Comparison of ENCODE assay signal across 20 cellular contexts in the genomic region with DNA sequence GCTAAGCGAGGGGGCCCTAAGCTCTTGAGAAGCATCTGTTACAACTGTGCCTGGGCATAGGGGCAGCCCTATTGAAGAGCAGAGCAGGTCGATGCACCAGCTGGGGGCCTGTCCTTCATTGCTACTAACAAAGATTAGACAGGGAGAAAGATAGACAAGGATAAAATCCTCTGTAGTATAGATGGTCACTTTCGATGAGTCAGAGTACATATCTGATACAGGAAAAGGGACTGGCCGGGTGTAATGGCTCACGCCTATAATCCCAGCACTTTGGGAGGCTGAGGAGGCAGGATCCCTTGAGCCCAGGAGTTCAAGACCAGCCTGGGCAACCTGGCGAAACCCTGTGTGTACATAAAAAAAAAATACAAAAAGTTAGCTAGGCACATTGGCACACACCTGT. TPM values are rescaled to one million over a fixed set of nuclear protein-coding genes. Genes with fewer than 3 reads are reported as not detected.
DNase-seq lines count a peak whose midpoint lies in the region; ATAC-seq and TF ChIP-seq lines count a peak whose summit lies in the region.
"Had no signal": no experiment of that assay in that cellular context is flagged by ENCODE, and none has a peak within 500 bp of the region (broad histone marks: within the 10 kb centered on the region; RNA-seq: fewer than 3 reads in every experiment).

No MANE protein-coding gene starts in this region.

- WGBS in right cardiac atrium: 83% methylated on average over 6 of the region's 6 CpGs

- intact Hi-C loops in right cardiac atrium (cut with DNase I) (no loop called here), left ventricle myocardium superior (cut with micrococcal nuclease) (no loop called here)
- intact Hi-C loops in activated CD4-positive, alpha-beta memory T cell treated with anti-CD3 and anti-CD28 coated beads for 36 hours (cut with micrococcal nuclease): no loop called here

- no peak for DNase-seq in right cardiac atrium
- no peak for DNase-seq in left ventricle myocardium superior
- DNase-seq in RWPE1 (ENCODE audit: low spot score): no peak
- peak; percentile 22 for DNase-seq in osteoblast (ENCODE audit: insufficient read length, low spot score, missing footprints)
- DNase-seq in NCI-H1930 (lab: John Stamatoyannopoulos, UW): no peak
- DNase-seq in activated CD4-positive, alpha-beta memory T cell treated with anti-CD3 and anti-CD28 coated beads for 36 hours: no peak
- DNase-seq: CD8-positive, alpha-beta T cell; DND-41; H7; MG63; NCI-H1436; NCI-H187 treated with DMSO at 0.1 percent for 48 hours; NCI-H2227 treated with DMSO at 0.1 percent for 48 hours; NCI-H510A; NCI-H774; Peyer's patch had no signal

- peaks cover 61% of the 10 kb centered on the region for H3K36me3 Mint-ChIP-seq in activated CD4-positive, alpha-beta memory T cell treated with anti-CD3 and anti-CD28 coated beads for 36 hours

- H3K9me3 Mint-ChIP-seq in activated CD4-positive, alpha-beta memory T cell treated with anti-CD3 and anti-CD28 coated beads for 36 hours: no peaks in the 10 kb centered on the region
- H3K9me3 Mint-ChIP-seq: CD8-positive, alpha-beta T cell had no signal

- H3K27me3 Mint-ChIP-seq in activated CD4-positive, alpha-beta memory T cell treated with anti-CD3 and anti-CD28 coated beads for 36 hours: no peaks in the 10 kb centered on the region

- peaks cover 1% of the 10 kb centered on the region for H3K4me1 ChIP-seq in right cardiac atrium (ENCODE audit: control insufficient read depth, insufficient read depth, low read length)
- no peaks in the 10 kb centered on the region for H3K4me1 ChIP-seq in osteoblast (ENCODE audit: insufficient read depth, low read length)
- H3K4me1 ChIP-seq: SJSA1 had no signal

- CTCF ChIA-PET in RWPE1 (lab: Yijun Ruan, JAX): no interaction called here
- CTCF ChIA-PET in activated CD4-positive, alpha-beta memory T cell treated with anti-CD3 and anti-CD28 coated beads for 36 hours (lab: Charles Lee): interaction anchor here (1.2 kb wide), 1 partner anchor 9 kb away, joined by 5 read pairs; no protein-coding TSS in a partner anchor

- H3K9me3 ChIP-seq in right cardiac atrium (ENCODE audit: control insufficient read depth, low read length) (no peaks in the 10 kb centered on the region), osteoblast (ENCODE audit: low read depth, low read length) (no peaks in the 10 kb centered on the region)
- H3K9me3 ChIP-seq: MG63, Peyer's patch, SJSA1 had no signal

- no peak overlapping the region for H3K4me3 Mint-ChIP-seq in activated CD4-positive, alpha-beta memory T cell treated with anti-CD3 and anti-CD28 coated beads for 36 hours
- H3K4me3 Mint-ChIP-seq: CD8-positive, alpha-beta T cell had no signal

- peaks cover 78% of the 10 kb centered on the region for H3K36me3 ChIP-seq in osteoblast (ENCODE audit: insufficient read depth, low read length)
- H3K36me3 ChIP-seq: MG63 had no signal

- H3K27me3 ChIP-seq in right cardiac atrium (ENCODE audit: control insufficient read depth, insufficient read depth) (no peaks in the 10 kb centered on the region), osteoblast (ENCODE audit: insufficient read depth, low read length) (no peaks in the 10 kb centered on the region)
- H3K27me3 ChIP-seq: MG63, Peyer's patch, SJSA1 had no signal

- no peak for TF ChIP-seq CTCF in RWPE1 (conservative IDR thresholded peaks at IDR 0.05; ENCODE audit: low read depth)
- no peak for TF ChIP-seq CTCF in osteoblast (IDR thresholded peaks at IDR 0.05; ENCODE audit: extremely low read depth, low read depth, low read length)

- H3K4me3 ChIP-seq in right cardiac atrium (ENCODE audit: low read length) (no peak overlapping the region), osteoblast (ENCODE audit: insufficient read depth, low read length) (no peak overlapping the region)
- H3K4me3 ChIP-seq: BLaER1 treated with 17β-estradiol and CSF1 and Interleukin-3, amounts not matched to agents 10 nM and 100 nM; GM12878; MG63; Peyer's patch; SJSA1 had no signal

- H3K27ac ChIP-seq in right cardiac atrium (ENCODE audit: low read length): no peak overlapping the region
- peak overlapping the region; percentile 7; the same call in 1 of the 2 replicates for H3K27ac ChIP-seq in RWPE1
- H3K27ac ChIP-seq in osteoblast (ENCODE audit: low read depth, low read length): no peak overlapping the region
- H3K27ac ChIP-seq: BLaER1 treated with 17β-estradiol and CSF1 and Interleukin-3, amounts not matched to agents 10 nM and 100 nM; SJSA1 had no signal

- no peak overlapping the region for H2AFZ ChIP-seq in osteoblast (ENCODE audit: low read length)

- no peak overlapping the region for H3K27ac Mint-ChIP-seq in activated CD4-positive, alpha-beta memory T cell treated with anti-CD3 and anti-CD28 coated beads for 36 hours
- H3K27ac Mint-ChIP-seq: CD8-positive, alpha-beta T cell had no signal

- no peaks in the 10 kb centered on the region for H4K20me1 ChIP-seq in osteoblast (ENCODE audit: insufficient read depth, low read length)

- POLR2A ChIA-PET in RWPE1 (lab: Yijun Ruan, JAX; ENCODE audit: low non-redundant PET): no interaction called here
- POLR2A ChIA-PET in activated CD4-positive, alpha-beta memory T cell treated with anti-CD3 and anti-CD28 coated beads for 36 hours (lab: Charles Lee): no interaction called here

- no peak overlapping the region for H3K4me2 ChIP-seq in osteoblast (ENCODE audit: insufficient read depth, low read length)
- H3K4me2 ChIP-seq: BLaER1 treated with 17β-estradiol and CSF1 and Interleukin-3, amounts not matched to agents 10 nM and 100 nM had no signal

- TF ChIP-seq POLR2A in GM18505 (IDR thresholded peaks at IDR 0.05; ENCODE audit: borderline replicate concordance, extremely low read depth, insufficient read depth, insufficient read length): no peak

- peak; percentile 8 to 20 for ATAC-seq in right cardiac atrium
- no peak for ATAC-seq in left ventricle myocardium superior
- no peak for ATAC-seq in GM18505 (IDR thresholded peaks at IDR 0.05; ENCODE audit: unreplicated experiment)
- ATAC-seq: CD8-positive, alpha-beta T cell; GM12878 had no signal

- peaks cover 34% of the 10 kb centered on the region for H3K4me1 Mint-ChIP-seq in activated CD4-positive, alpha-beta memory T cell treated with anti-CD3 and anti-CD28 coated beads for 36 hours (ENCODE audit: low read depth)

- H3K79me2 ChIP-seq in osteoblast (ENCODE audit: insufficient read depth, low read length): peaks cover 24% of the 10 kb centered on the region

RNA-seq across cellular contexts. Expression of a gene that starts 13.6 kb away (rescaled TPM):
- 100 to 1,000 TPM in 3 of 4 donors, 10 to 100 TPM in 1; 99.7 to 121 (median 111) TPM for total RNA-seq in right cardiac atrium
- polyA plus RNA-seq in right cardiac atrium: 74.1 TPM
- 167 TPM for total RNA-seq in left ventricle myocardium superior
- total RNA-seq in osteoblast: 132 and 140 TPM in 2 replicates
- 100 to 1,000 TPM; 107 to 113 TPM for total RNA-seq in activated CD4-positive, alpha-beta memory T cell treated with anti-CD3 and anti-CD28 coated beads for 36 hours

RNA-seq across cellular contexts. Expression of a gene that starts 47.8 kb away (rescaled TPM):
- total RNA-seq in right cardiac atrium (under 1 TPM in 3 of 4 donors, not detected in 1; 0.23 to 0.35 (median 0.33) TPM), left ventricle myocardium superior (0.30 TPM), osteoblast (1.4 and 2.4 TPM in 2 replicates)
- polyA plus RNA-seq in right cardiac atrium: 0.07 TPM
- 10 to 100 TPM; 70.6 to 74.2 TPM for total RNA-seq in activated CD4-positive, alpha-beta memory T cell treated with anti-CD3 and anti-CD28 coated beads for 36 hours

Comparison
In these comparisons a context has a peak if more than half of its experiments do, and no peak if none do; other contexts are left out.
1. ATAC-seq: peak in right cardiac atrium (2 of 2); none in left ventricle myocardium superior (single experiment) and GM18505 (single experiment).
2. RNA of a gene that starts 47.8 kb away (total RNA-seq): 70.6 to 74.2 TPM in activated CD4-positive, alpha-beta memory T cell treated with anti-CD3 and anti-CD28 coated beads for 36 hours; 1.4 to 2.4 TPM in osteoblast, 0.23 to 0.35 TPM in right cardiac atrium and 0.30 TPM in left ventricle myocardium superior (single experiment); every median in the first group is over 10 times any median in the second.